ENCODE assay signal across 8 cellular contexts in genomic region chr18:58671941-58672565, GRCh38. TPM values are rescaled to one million over a fixed set of nuclear protein-coding genes. Genes with fewer than 3 reads are reported as not detected.
A peak's percentile ranks its signal among the peaks of the same experiment; 100 is the strongest.
DNase-seq lines count a peak whose midpoint lies in the region; ATAC-seq and TF ChIP-seq lines count a peak whose summit lies in the region.

No MANE protein-coding gene starts in this region.

- H3K27ac ChIP-seq in cingulate gyrus (ENCODE audit: low read depth, low read length) (peak overlapping the region; percentile 29), right lobe of liver (peak overlapping the region; percentile 87 to 98 (median 94)), thoracic aorta (peak overlapping the region; percentile 78 to 88)

- TF ChIP-seq CTCF in right lobe of liver (IDR thresholded peaks at IDR 0.05): no peak
- no peak for TF ChIP-seq CTCF in thoracic aorta (IDR thresholded peaks at IDR 0.05)

- intact Hi-C loops in right lobe of liver (cut with DNase I): loop anchor here in 1 of 2 donors (10.0 kb wide), 1 partner anchor 137 kb away; no protein-coding TSS in a partner anchor

- ATAC-seq in right lobe of liver (peak; percentile 43 to 59 (median 54)), thoracic aorta (ENCODE audit: insufficient number of reproducible peaks, low FRiP score, low read depth) (no peak)

- H3K27me3 ChIP-seq in right lobe of liver (no peaks in the 10 kb centered on the region), thoracic aorta (replicated peaks; ENCODE audit: insufficient read depth) (no peaks in the 10 kb centered on the region)

- H3K9me3 ChIP-seq in right lobe of liver (no peaks in the 10 kb centered on the region), thoracic aorta (no peaks in the 10 kb centered on the region)

- TF ChIP-seq POLR2A in right lobe of liver (IDR thresholded peaks at IDR 0.05): no peak

- peaks cover 0 to 26% (median 9%) of the 10 kb centered on the region in 4 donors for H3K4me1 ChIP-seq in right lobe of liver
- peaks cover 5 to 11% of the 10 kb centered on the region in 2 donors for H3K4me1 ChIP-seq in thoracic aorta (ENCODE audit: control insufficient read depth in 1 of 2, low read depth in 2 of 2)

- DNase-seq in DMS 273 (lab: John Stamatoyannopoulos, UW; ENCODE audit: unreplicated experiment): peak; percentile 78
- DNase-seq in DMS 273 treated with DMSO at 0.1 percent for 48 hours (lab: John Stamatoyannopoulos, UW): no peak
- DNase-seq in HEK293T (ENCODE audit: extremely low spot score): peak; percentile 20
- DNase-seq in NCI-H526 treated with DMSO at 0.1 percent for 48 hours (lab: John Stamatoyannopoulos, UW): peak; percentile 27
- DNase-seq in right lobe of liver: no peak
- DNase-seq in thoracic aorta (ENCODE audit: low spot score): no peak
- no peak for DNase-seq in activated CD4-positive, CD25-positive, alpha-beta regulatory T cell (lab: John Stamatoyannopoulos, UW)

- CTCF ChIA-PET in HEK293T (lab: Yijun Ruan, JAX): interaction anchor here (0.6 to 1.1 kb wide), 3 partner anchors 92 to 115 kb away, joined by 3 to 5 read pairs (median 3); no protein-coding TSS in a partner anchor

- peak overlapping the region; percentile 62 to 94 (median 77) for H3K4me3 ChIP-seq in right lobe of liver
- peak overlapping the region; percentile 85 for H3K4me3 ChIP-seq in thoracic aorta

- no peaks in the 10 kb centered on the region for H3K36me3 ChIP-seq in right lobe of liver
- H3K36me3 ChIP-seq in thoracic aorta: no peaks in the 10 kb centered on the region

- 4% methylated on average over 11 of the region's 25 CpGs for WGBS in right lobe of liver (ENCODE audit: insufficient coverage, low coverage, low lambda C conversion rate, missing lambda C conversion rate)

- POLR2A ChIA-PET in HEK293T (lab: Yijun Ruan, JAX): interaction anchor here (0.6 to 3.5 kb wide), 13 partner anchors 10 to 480 kb away, joined by 3 to 16 read pairs (median 3); partner anchors contain the start of gene ALPK2

TF ChIP-seq in HEK293T, 16 proteins besides CTCF, POLR2A, EP300 and RAD21:
- TF ChIP-seq SUZ12 (IDR thresholded peaks at IDR 0.05) (no peak), LEF1 (IDR thresholded peaks at IDR 0.05; ENCODE audit: borderline replicate concordance) (no peak), HDGF (IDR thresholded peaks at IDR 0.05; ENCODE audit: borderline replicate concordance) (no peak), L3MBTL2 (conservative IDR thresholded peaks at IDR 0.05) (no peak), CTBP1 (IDR thresholded peaks at IDR 0.05; ENCODE audit: borderline replicate concordance) (no peak), PKNOX1 (IDR thresholded peaks at IDR 0.05) (no peak), FOXK2 (IDR thresholded peaks at IDR 0.05) (no peak), FOXA1 (IDR thresholded peaks at IDR 0.05) (no peak), BHLHE40 (IDR thresholded peaks at IDR 0.05; ENCODE audit: borderline replicate concordance) (no peak), ARNT (IDR thresholded peaks at IDR 0.05) (no peak), ZNF384 (IDR thresholded peaks at IDR 0.05) (no peak), ELF4 (IDR thresholded peaks at IDR 0.05) (no peak), SP1 (IDR thresholded peaks at IDR 0.05) (no peak), FOXM1 (IDR thresholded peaks at IDR 0.05; ENCODE audit: borderline replicate concordance) (no peak)

RNA-seq across cellular contexts. Expression of gene MALT1, which starts 0.8 kb away (rescaled TPM):
- 10 to 100 TPM in 3 of 6 experiments, 1 to 10 TPM in 3; 9.2 to 16.0 (median 10.2) TPM for total RNA-seq in right lobe of liver
- 10 to 100 TPM; 17.7 to 28.8 TPM for total RNA-seq in thoracic aorta

RNA-seq across cellular contexts. Expression of gene ALPK2, which starts 43.2 kb away (rescaled TPM):
- total RNA-seq in right lobe of liver: 10 to 100 TPM in 3 of 6 experiments, 1 to 10 TPM in 2, under 1 TPM in 1; 0.66 to 27.9 (median 8.4) TPM
- total RNA-seq in thoracic aorta: not detected

Comparison
In these comparisons a context has a peak if more than half of its experiments do, and no peak if none do; other contexts are left out.
1. DNase-seq: peak in DMS 273 (single experiment), HEK293T (single experiment) and NCI-H526 treated with DMSO at 0.1 percent for 48 hours (single experiment); none in DMS 273 treated with DMSO at 0.1 percent for 48 hours (single experiment), right lobe of liver (0 of 3), thoracic aorta (single experiment) and activated CD4-positive, CD25-positive, alpha-beta regulatory T cell (0 of 4).
2. H3K27ac ChIP-seq: peak in every context shown above with its lines; median percentile 94 in right lobe of liver; 83 in thoracic aorta; 29 in cingulate gyrus.